Comparison of ENCODE assay signal across 18 cellular contexts in the genomic region with DNA sequence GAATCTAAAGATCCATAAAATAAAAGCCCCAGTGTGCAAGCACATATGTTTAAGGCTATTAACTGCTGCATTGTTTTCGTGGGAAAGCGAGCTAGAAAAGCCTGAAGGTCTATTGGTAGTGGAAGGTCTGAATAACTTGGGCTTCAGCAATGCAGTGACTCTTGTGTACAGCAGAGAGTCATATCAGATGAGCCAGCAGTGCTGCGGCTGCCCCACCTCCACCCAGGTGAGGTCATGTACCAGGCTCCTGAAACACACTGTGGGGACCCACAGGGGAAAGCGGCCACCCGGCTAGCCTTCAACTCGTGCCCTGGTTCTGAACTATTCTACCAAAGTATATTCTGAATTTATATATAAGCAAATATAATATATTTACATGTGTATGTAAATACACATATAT. TPM values are rescaled to one million over a fixed set of nuclear protein-coding genes. Genes with fewer than 3 reads are reported as not detected.
A peak's percentile ranks its signal among the peaks of the same experiment; 100 is the strongest.
DNase-seq lines count a peak whose midpoint lies in the region; ATAC-seq, FAIRE-seq and TF ChIP-seq lines count a peak whose summit lies in the region.
"Had no signal": no experiment of that assay in that cellular context is flagged by ENCODE, and none has a peak within 500 bp of the region (broad histone marks: within the 10 kb centered on the region; RNA-seq: fewer than 3 reads in every experiment).

No MANE protein-coding gene starts in this region.

- intact Hi-C loops in cardiac septum (cut with DNase I): no loop called here
- intact Hi-C loops in right cardiac atrium (cut with DNase I): no loop called here
- intact Hi-C loops in K562 (cut with micrococcal nuclease): no loop called here

- no peaks in the 10 kb centered on the region for H4K20me1 ChIP-seq in K562 (replicated peaks; ENCODE audit: control insufficient read depth, insufficient read depth, low read length)

- peak; percentile 63 for DNase-seq in cardiac septum (ENCODE audit: low spot score)
- no peak for DNase-seq in right cardiac atrium
- DNase-seq in K562 (ENCODE audit: extremely low read depth in 1 of 4, low spot score in 3 of 4): peak; percentile 34 to 79 (median 54)
- DNase-seq in islet precursor cell: peak; percentile 76
- DNase-seq in stimulated activated CD8-positive, alpha-beta memory T cell treated with anti-CD3 and anti-CD28 coated beads, Interleukin-4, amount 100 ng/mL, for 48 hours: peak; percentile 19
- no peak for DNase-seq in endothelial cell (ENCODE audit: low spot score)
- no peak for DNase-seq in D341Med (ENCODE audit: low spot score)
- DNase-seq in stimulated activated CD4-positive, alpha-beta T cell treated with anti-CD3 and anti-CD28 coated beads, Interleukin-2, amount 100 ng/mL, for 24 hours: no peak
- DNase-seq: 8988T; C1 segment of cervical spinal cord; Calu3; CD4-positive, alpha-beta T cell; DMS79; GOT3 had no signal

- H3K4me2 ChIP-seq in K562 (ENCODE audit: insufficient read depth, low read length): peak overlapping the region; percentile 34

- no peak for ATAC-seq in right cardiac atrium
- peak; percentile 88 for ATAC-seq in K562
- ATAC-seq: GM12878 had no signal

- CTCF ChIA-PET in K562 (lab: Yijun Ruan, JAX; ENCODE audit: low intra/inter-chr PET ratio): no interaction called here

- H3K27ac Mint-ChIP-seq in endothelial cell (ENCODE audit: unreplicated experiment): no peak overlapping the region
- H3K27ac Mint-ChIP-seq: B cell; CD4-positive, alpha-beta T cell had no signal

- H3K27me3 ChIP-seq in right cardiac atrium (ENCODE audit: control insufficient read depth, insufficient read depth) (no peaks in the 10 kb centered on the region), K562 (ENCODE audit: control insufficient read depth in 2 of 2, insufficient read depth in 2 of 2, low read length in 2 of 2) (no peaks in the 10 kb centered on the region)

- H3K79me2 ChIP-seq in K562 (ENCODE audit: control insufficient read depth, insufficient read depth, low read length): no peaks in the 10 kb centered on the region

- POLR2A ChIA-PET in K562 (lab: Yijun Ruan, JAX): interaction anchor here (0.6 kb wide), 1 partner anchor 13 kb away, joined by 4 read pairs; no protein-coding TSS in a partner anchor

- no peaks in the 10 kb centered on the region for H3K4me1 Mint-ChIP-seq in endothelial cell (ENCODE audit: unreplicated experiment)
- H3K4me1 Mint-ChIP-seq: B cell had no signal

- H3K27ac ChIP-seq in right cardiac atrium (ENCODE audit: low read length) (no peak overlapping the region), K562 (ENCODE audit: extremely low read depth, low read depth, low read length) (peak overlapping the region; percentile 61)

- H3K9me3 Mint-ChIP-seq in endothelial cell (ENCODE audit: unreplicated experiment): peaks cover 5% of the 10 kb centered on the region

- WGBS in right cardiac atrium: 91% methylated on average over 6 of the region's 6 CpGs
- 24% methylated on average over 6 of the region's 6 CpGs for WGBS in K562 (ENCODE audit: insufficient coverage, low coverage, missing lambda C conversion rate)

- no peaks in the 10 kb centered on the region for H3K36me3 Mint-ChIP-seq in endothelial cell (ENCODE audit: low read depth, unreplicated experiment)

- BruUV-seq in K562 (replicated peaks; lab: Mats Ljungman, UMichigan): no TSS peak

- no peak overlapping the region for H3K4me3 ChIP-seq in right cardiac atrium (ENCODE audit: low read length)
- H3K4me3 ChIP-seq in K562: no peak overlapping the region
- H3K4me3 ChIP-seq: GM12878, HAP-1 had no signal

- TF ChIP-seq CTCF in K562 (IDR thresholded peaks at IDR 0.05 in 2 of 3, conservative IDR thresholded peaks at IDR 0.05 in 1 of 3; ENCODE audit: insufficient read depth in 2 of 3, low read depth in 1 of 3, low read length in 3 of 3) (no peak), endothelial cell (IDR thresholded peaks at IDR 0.05; ENCODE audit: unreplicated experiment) (no peak)

- TF ChIP-seq POLR2A in K562 (conservative IDR thresholded peaks at IDR 0.05): no peak

- peak; percentile 49 for FAIRE-seq in K562 (lab: Jason Lieb, UNC)
- FAIRE-seq: GM12878, GM18507 had no signal

- H2AFZ ChIP-seq in K562 (ENCODE audit: low read depth, low read length): peak overlapping the region; percentile 70

- peak overlapping the region in 1 of 2 experiments; percentile 23; a peak in 1 of 4 replicates for H3K9ac ChIP-seq in K562 (ENCODE audit: insufficient read depth in 1 of 2, low read depth in 2 of 2, low read length in 2 of 2)

- no peaks in the 10 kb centered on the region for H3K9me3 ChIP-seq in right cardiac atrium (ENCODE audit: control insufficient read depth, low read length)
- peaks cover 22% of the 10 kb centered on the region for H3K9me3 ChIP-seq in K562 (replicated peaks; ENCODE audit: control insufficient read depth, insufficient read depth, low read depth, low read length)
- H3K9me3 ChIP-seq: HAP-1 had no signal

- H3K4me1 ChIP-seq in right cardiac atrium (ENCODE audit: control insufficient read depth, insufficient read depth, low read length): no peaks in the 10 kb centered on the region
- H3K4me1 ChIP-seq in K562 (replicated peaks in 1 of 2; ENCODE audit: control insufficient read depth in 2 of 2, insufficient read depth in 2 of 2, low read length in 2 of 2): peaks cover 10 to 20% of the 10 kb centered on the region in 2 experiments; a peak in 4 of 5 replicates
- H3K4me1 ChIP-seq: HAP-1 had no signal

- no peak for TF ChIP-seq RAD21 in K562 (CRISPR knock-in tag; conservative IDR thresholded peaks at IDR 0.05 in 1 of 2, IDR thresholded peaks at IDR 0.05 in 1 of 2)

- in situ Hi-C loops in K562 (cut with MboI): no loop called here

- H3K9me1 ChIP-seq in K562 (ENCODE audit: control insufficient read depth, insufficient read depth, low read length): no peaks in the 10 kb centered on the region

- TF ChIP-seq EP300 in K562 (IDR thresholded peaks at IDR 0.05; ENCODE audit: low read length): no peak

- H3K4me3 Mint-ChIP-seq in endothelial cell (ENCODE audit: unreplicated experiment): no peak overlapping the region
- H3K4me3 Mint-ChIP-seq: B cell; CD4-positive, alpha-beta T cell had no signal

- H3K27me3 Mint-ChIP-seq in endothelial cell (ENCODE audit: unreplicated experiment): no peaks in the 10 kb centered on the region
- H3K27me3 Mint-ChIP-seq: CD4-positive, alpha-beta T cell had no signal

- no peaks in the 10 kb centered on the region for H3K36me3 ChIP-seq in K562 (ENCODE audit: control insufficient read depth, insufficient read depth, low read length)
- H3K36me3 ChIP-seq: HAP-1 had no signal

TF ChIP-seq in K562, 482 proteins besides CTCF, POLR2A, EP300 and RAD21 (continues in another document):
- TF ChIP-seq, protein P1, sequence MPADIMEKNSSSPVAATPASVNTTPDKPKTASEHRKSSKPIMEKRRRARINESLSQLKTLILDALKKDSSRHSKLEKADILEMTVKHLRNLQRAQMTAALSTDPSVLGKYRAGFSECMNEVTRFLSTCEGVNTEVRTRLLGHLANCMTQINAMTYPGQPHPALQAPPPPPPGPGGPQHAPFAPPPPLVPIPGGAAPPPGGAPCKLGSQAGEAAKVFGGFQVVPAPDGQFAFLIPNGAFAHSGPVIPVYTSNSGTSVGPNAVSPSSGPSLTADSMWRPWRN (IDR thresholded peaks at IDR 0.05; ENCODE audit: low read depth): no peak
- TF ChIP-seq SMARCE1 (IDR thresholded peaks at IDR 0.05): peak; percentile 47
- no peak for TF ChIP-seq MCM7 (IDR thresholded peaks at IDR 0.05)
- TF ChIP-seq ARID2 (IDR thresholded peaks at IDR 0.05): no peak

RNA-seq across cellular contexts. Expression of a gene that starts 12.7 kb away (rescaled TPM):
- total RNA-seq in cardiac septum (344 TPM), right cardiac atrium (100 to 1,000 TPM; 281 to 385 (median 302) TPM), K562 (2014; rRNA removed) (1,828 and 1,851 TPM in 2 replicates), K562 (2014; rRNA removed; fragmentation: Illumina TruSeq; extraction: Trizol) (1,816 and 1,953 TPM in 2 replicates), K562 (2015; rRNA removed; fragmentation: Illumina TruSeq; extraction: Trizol) (1,595 and 1,687 TPM in 2 replicates), K562 (2021) (1,900 and 2,011 TPM in 2 replicates), endothelial cell (ENCODE audit: unreplicated experiment) (685 TPM)
- polyA plus RNA-seq in right cardiac atrium (195 TPM), K562 (2011; rRNA removed) (2,715 and 3,820 TPM in 2 replicates), K562 (2014; fragmentation: Illumina TruSeq; extraction: Trizol) (2,154 and 2,300 TPM in 2 replicates), K562 (2014; fragmentation: Nextera tagmentation; extraction: Ambion mirVana) (1,000 to 10,000 TPM; 3,304 to 3,469 TPM), K562 (2014; rRNA removed) (2,326 and 2,761 TPM in 2 replicates)
- 426 and 544 TPM in 2 replicates for total RNA-seq in K562 (2011; cell fraction: chromatin; rRNA removed; ENCODE audit: low replicate concordance)
- total RNA-seq in K562 (2011; cell fraction: nucleolus; rRNA removed): 304 and 396 TPM in 2 replicates
- total RNA-seq in K562 (2011; cell fraction: nucleoplasm; rRNA removed): 538 and 566 TPM in 2 replicates
- 1,510 and 2,406 TPM in 2 replicates for polyA plus RNA-seq in K562 (2011; cell fraction: cytosol; rRNA removed)
- polyA plus RNA-seq in K562 (2011; cell fraction: nucleus; rRNA removed): 920 and 1,503 TPM in 2 replicates
- polyA plus RNA-seq in K562 (2012): 1,349 and 2,558 TPM in 2 replicates
- 3,000 and 3,145 TPM in 2 replicates for polyA minus RNA-seq in K562 (2011; rRNA and poly(A)+ RNA removed)
- polyA minus RNA-seq in K562 (2011; cell fraction: cytosol; rRNA and poly(A)+ RNA removed): 636 and 826 TPM in 2 replicates
- 110 and 239 TPM in 2 replicates for polyA minus RNA-seq in K562 (2011; cell fraction: nucleus; rRNA and poly(A)+ RNA removed)

RNA-seq across cellular contexts. Expression of a gene that starts 20.1 kb away (rescaled TPM):
- 19.6 TPM for total RNA-seq in cardiac septum
- 10 to 100 TPM; 22.6 to 35.9 (median 31.3) TPM for total RNA-seq in right cardiac atrium
- polyA plus RNA-seq in right cardiac atrium: 18.2 TPM
- total RNA-seq in K562 (2011; cell fraction: chromatin; rRNA removed; ENCODE audit: low replicate concordance): 42.7 and 128 TPM in 2 replicates
- 25.8 and 32.5 TPM in 2 replicates for total RNA-seq in K562 (2011; cell fraction: nucleolus; rRNA removed)
- total RNA-seq in K562 (2011; cell fraction: nucleoplasm; rRNA removed): 46.3 and 62.1 TPM in 2 replicates
- 24.6 and 25.8 TPM in 2 replicates for total RNA-seq in K562 (2014; rRNA removed)
- 35.0 and 38.5 TPM in 2 replicates for total RNA-seq in K562 (2014; rRNA removed; fragmentation: Illumina TruSeq; extraction: Trizol)
- 29.1 and 32.7 TPM in 2 replicates for total RNA-seq in K562 (2015; rRNA removed; fragmentation: Illumina TruSeq; extraction: Trizol)
- 24.4 and 25.0 TPM in 2 replicates for total RNA-seq in K562 (2021)
- 48.8 and 54.6 TPM in 2 replicates for polyA plus RNA-seq in K562 (2011; rRNA removed)
- polyA plus RNA-seq in K562 (2011; cell fraction: cytosol; rRNA removed): 13.2 and 34.8 TPM in 2 replicates
- 83.4 and 119 TPM in 2 replicates for polyA plus RNA-seq in K562 (2011; cell fraction: nucleus; rRNA removed)
- 22.5 and 23.5 TPM in 2 replicates for polyA plus RNA-seq in K562 (2012)
- polyA plus RNA-seq in K562 (2014; fragmentation: Illumina TruSeq; extraction: Trizol): 29.7 and 34.9 TPM in 2 replicates
- 10 to 100 TPM; 22.2 to 24.7 TPM for polyA plus RNA-seq in K562 (2014; fragmentation: Nextera tagmentation; extraction: Ambion mirVana)
- polyA plus RNA-seq in K562 (2014; rRNA removed): 30.3 and 30.8 TPM in 2 replicates
- polyA minus RNA-seq in K562 (2011; rRNA and poly(A)+ RNA removed): 34.8 and 38.8 TPM in 2 replicates
- 10.6 and 13.2 TPM in 2 replicates for polyA minus RNA-seq in K562 (2011; cell fraction: cytosol; rRNA and poly(A)+ RNA removed)
- polyA minus RNA-seq in K562 (2011; cell fraction: nucleus; rRNA and poly(A)+ RNA removed): 14.7 and 29.1 TPM in 2 replicates
- 17.4 TPM for total RNA-seq in endothelial cell (ENCODE audit: unreplicated experiment)

Comparison
In these comparisons a context has a peak if more than half of its experiments do, and no peak if none do; other contexts are left out.
1. DNase-seq: peak in cardiac septum (single experiment), K562 (4 of 4), islet precursor cell (single experiment) and stimulated activated CD8-positive, alpha-beta memory T cell treated with anti-CD3 and anti-CD28 coated beads, Interleukin-4, amount 100 ng/mL, for 48 hours (single experiment); none in right cardiac atrium (0 of 3), endothelial cell (single experiment), D341Med (single experiment) and stimulated activated CD4-positive, alpha-beta T cell treated with anti-CD3 and anti-CD28 coated beads, Interleukin-2, amount 100 ng/mL, for 24 hours (0 of 2).